21 cellular contexts compared by ENCODE assay signal in the genomic region with DNA sequence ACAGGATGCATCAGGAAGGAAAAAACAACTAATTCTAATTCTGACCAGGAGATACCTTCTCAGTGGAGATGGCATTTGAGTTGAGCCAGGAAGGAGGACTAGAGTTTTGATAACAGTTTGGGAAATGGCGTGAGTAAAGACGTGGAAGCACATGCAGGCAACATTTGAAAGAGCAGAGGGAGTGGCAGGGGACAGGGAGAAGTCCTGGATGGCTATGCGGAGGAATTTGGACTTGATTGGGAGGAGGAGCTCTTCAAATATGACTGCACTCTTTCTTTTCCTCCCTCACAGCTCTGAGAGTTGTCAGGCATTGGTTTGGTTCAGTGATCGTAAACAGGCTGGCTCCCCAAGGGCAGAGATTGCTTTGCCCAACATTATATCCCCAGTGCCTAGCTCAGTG.
"Had no signal": no experiment of that assay in that cellular context is flagged by ENCODE, and none has a peak within 500 bp of the region (broad histone marks: within the 10 kb centered on the region; RNA-seq: fewer than 3 reads in every experiment).

No MANE protein-coding gene starts in this region.

- H3K4me3 Mint-ChIP-seq: activated CD4-positive, alpha-beta T cell treated with anti-CD3 and anti-CD28 coated beads, Interleukin-2, amount 10 ng/mL, durations not matched to agents 7 days and 5 days; activated CD8-positive, alpha-beta memory T cell treated with anti-CD3 and anti-CD28 coated beads, Interleukin-2, amount 10 ng/mL, durations not matched to agents 7 days and 5 days; activated CD8-positive, alpha-beta T cell treated with anti-CD3 and anti-CD28 coated beads for 36 hours; activated naive CD8-positive, alpha-beta T cell treated with anti-CD3 and anti-CD28 coated beads for 36 hours; naive thymus-derived CD4-positive, alpha-beta T cell; T-helper 17 cell had no signal

- DNase-seq: activated CD4-positive, alpha-beta T cell treated with anti-CD3 and anti-CD28 coated beads, Interleukin-2, amount 10 ng/mL, durations not matched to agents 7 days and 5 days; activated CD4-positive, CD25-positive, alpha-beta regulatory T cell treated with anti-CD3 and anti-CD28 coated beads, Interleukin-2, amount 50 U/mL, for 72 hours; activated CD8-positive, alpha-beta memory T cell treated with anti-CD3 and anti-CD28 coated beads, Interleukin-2, amount 10 ng/mL, durations not matched to agents 7 days and 5 days; activated CD8-positive, alpha-beta T cell treated with anti-CD3 and anti-CD28 coated beads for 36 hours; activated gamma-delta T cell; activated naive CD8-positive, alpha-beta T cell treated with anti-CD3 and anti-CD28 coated beads for 36 hours; activated T-cell treated with anti-CD3 and anti-CD28 coated beads for 4 hours; amniotic stem cell; colonic mucosa; dorsolateral prefrontal cortex; lower lobe of right lung; naive thymus-derived CD4-positive, alpha-beta T cell; stimulated activated CD4-positive, alpha-beta T cell treated with anti-CD3 and anti-CD28 coated beads, Interleukin-4, amount 100 ng/mL, for 4 hours; stimulated activated naive CD8-positive, alpha-beta T cell treated with anti-CD3 and anti-CD28 coated beads, Interleukin-15, Interleukin-2, amounts not matched to agents 100 U/mL and 50 U/mL, for 24 hours; SW 1271; T-helper 17 cell; thyroid gland; upper lobe of right lung had no signal

- H3K27ac Mint-ChIP-seq: activated CD4-positive, alpha-beta T cell treated with anti-CD3 and anti-CD28 coated beads, Interleukin-2, amount 10 ng/mL, durations not matched to agents 7 days and 5 days; activated CD8-positive, alpha-beta memory T cell treated with anti-CD3 and anti-CD28 coated beads, Interleukin-2, amount 10 ng/mL, durations not matched to agents 7 days and 5 days; activated CD8-positive, alpha-beta T cell treated with anti-CD3 and anti-CD28 coated beads for 36 hours; activated naive CD8-positive, alpha-beta T cell treated with anti-CD3 and anti-CD28 coated beads for 36 hours; T-helper 17 cell had no signal

- H3K27ac ChIP-seq: colonic mucosa, epithelial cell of prostate, lower lobe of right lung, SK-N-MC, thyroid gland, upper lobe of right lung, VCaP had no signal

- H3K4me3 ChIP-seq: colonic mucosa, dorsolateral prefrontal cortex, lower lobe of right lung, SK-N-MC, thyroid gland, upper lobe of right lung had no signal

- H3K9me3 ChIP-seq: colonic mucosa, lower lobe of right lung, thyroid gland, upper lobe of right lung had no signal

- H3K36me3 ChIP-seq: colonic mucosa, thyroid gland had no signal

- H3K4me1 Mint-ChIP-seq: activated CD8-positive, alpha-beta memory T cell treated with anti-CD3 and anti-CD28 coated beads, Interleukin-2, amount 10 ng/mL, durations not matched to agents 7 days and 5 days; T-helper 17 cell had no signal

- ATAC-seq: activated CD8-positive, alpha-beta T cell treated with anti-CD3 and anti-CD28 coated beads for 36 hours; lower lobe of right lung; stimulated activated naive CD8-positive, alpha-beta T cell treated with anti-CD3 and anti-CD28 coated beads, Interleukin-15, Interleukin-2, amounts not matched to agents 100 U/mL and 50 U/mL, for 24 hours had no signal

- H3K27me3 Mint-ChIP-seq: activated CD4-positive, alpha-beta T cell treated with anti-CD3 and anti-CD28 coated beads, Interleukin-2, amount 10 ng/mL, durations not matched to agents 7 days and 5 days; activated CD8-positive, alpha-beta memory T cell treated with anti-CD3 and anti-CD28 coated beads, Interleukin-2, amount 10 ng/mL, durations not matched to agents 7 days and 5 days; activated CD8-positive, alpha-beta T cell treated with anti-CD3 and anti-CD28 coated beads for 36 hours; activated naive CD8-positive, alpha-beta T cell treated with anti-CD3 and anti-CD28 coated beads for 36 hours; naive thymus-derived CD4-positive, alpha-beta T cell; T-helper 17 cell had no signal

- H3K9me3 Mint-ChIP-seq: activated CD4-positive, alpha-beta T cell treated with anti-CD3 and anti-CD28 coated beads, Interleukin-2, amount 10 ng/mL, durations not matched to agents 7 days and 5 days; activated CD8-positive, alpha-beta T cell treated with anti-CD3 and anti-CD28 coated beads for 36 hours; activated naive CD8-positive, alpha-beta T cell treated with anti-CD3 and anti-CD28 coated beads for 36 hours; naive thymus-derived CD4-positive, alpha-beta T cell had no signal

- H3K27me3 ChIP-seq: colonic mucosa, dorsolateral prefrontal cortex, thyroid gland, upper lobe of right lung had no signal

- H3K4me1 ChIP-seq: colonic mucosa, thyroid gland had no signal
